Comparison of ENCODE assay signal across 29 cellular contexts in the genomic region with DNA sequence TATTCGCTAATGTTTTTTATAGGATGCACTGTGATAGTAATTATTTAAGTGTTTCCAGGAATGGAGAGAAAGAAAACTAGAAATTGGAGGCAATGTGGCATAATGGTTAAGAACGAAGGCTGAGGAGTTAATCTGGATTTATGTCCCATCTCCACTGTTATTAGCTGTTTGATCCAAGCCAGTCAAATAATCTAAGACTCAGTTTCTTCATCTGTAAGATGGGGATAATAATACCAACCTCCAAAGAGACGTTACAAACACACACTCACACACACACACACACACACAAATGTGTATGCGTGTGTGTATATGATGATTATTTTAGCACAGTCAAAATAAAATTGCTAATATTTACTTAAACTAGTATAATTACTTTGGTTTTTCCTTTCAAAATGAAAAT.
"Had no signal": no experiment of that assay in that cellular context is flagged by ENCODE, and none has a peak within 500 bp of the region (broad histone marks: within the 10 kb centered on the region; RNA-seq: fewer than 3 reads in every experiment).

No MANE protein-coding gene starts in this region.

- H3K4me3 ChIP-seq: stomach, suprapubic skin, testis, thoracic aorta, thyroid gland, tibial artery, tibial nerve, transverse colon, upper lobe of left lung, upper lobe of right lung, uterus, vagina had no signal

- FAIRE-seq: urothelium cell line had no signal

- H3K4me1 ChIP-seq: stomach, suprapubic skin, testis, thyroid gland, tibial artery, tibial nerve, transverse colon, upper lobe of left lung, upper lobe of right lung, uterus, vagina had no signal

- H3K9me3 ChIP-seq: testis, thyroid gland, uterus had no signal

- H3K27me3 ChIP-seq: stomach, suprapubic skin, testis, thyroid gland, tibial artery, tibial nerve, transverse colon, upper lobe of left lung, upper lobe of right lung, uterus, vagina had no signal

- H3K4me3 Mint-ChIP-seq: stimulated activated effector memory CD8-positive, alpha-beta T cell treated with anti-CD3 and anti-CD28 coated beads, Interleukin-12 subunit alpha, Interleukin-12 subunit beta, amount 100 ng/mL, for 72 hours; stimulated activated memory B cell treated with anti-CD40 and anti-IgM and Interleukin-4, amounts not matched to agents 10 μg/mL and 1 μg/mL and 100 μg/mL, for 72 hours; stimulated activated naive B cell treated with anti-CD40 and anti-IgM and Interleukin-4, amounts not matched to agents 10 μg/mL and 1 μg/mL and 100 μg/mL, for 72 hours; stimulated activated naive CD8-positive, alpha-beta T cell treated with anti-CD3 and anti-CD28 coated beads, Interleukin-15, amount 100 ng/mL, for 72 hours; stimulated activated naive CD8-positive, alpha-beta T cell treated with anti-CD3 and anti-CD28 coated beads, Interleukin-15, Interleukin-2, amounts not matched to agents 100 ng/mL and 50 ng/mL, for 24 hours; type B pancreatic cell had no signal

- H3K36me3 Mint-ChIP-seq: stimulated activated effector memory CD8-positive, alpha-beta T cell treated with anti-CD3 and anti-CD28 coated beads, Interleukin-12 subunit alpha, Interleukin-12 subunit beta, amount 100 ng/mL, for 72 hours; stimulated activated memory B cell treated with anti-CD40 and anti-IgM and Interleukin-4, amounts not matched to agents 10 μg/mL and 1 μg/mL and 100 μg/mL, for 72 hours; type B pancreatic cell had no signal

- H3K36me3 ChIP-seq: stomach, suprapubic skin, thoracic aorta, thyroid gland, tibial artery, tibial nerve, transverse colon, upper lobe of left lung, upper lobe of right lung, uterus, vagina had no signal

- ATAC-seq: stimulated activated effector memory CD8-positive, alpha-beta T cell treated with anti-CD3 and anti-CD28 coated beads, Interleukin-12 subunit alpha, Interleukin-12 subunit beta, amount 100 ng/mL, for 72 hours; stimulated activated memory B cell treated with anti-CD40 and anti-IgM and Interleukin-4, amounts not matched to agents 10 μg/mL and 1 μg/mL and 100 μg/mL, for 72 hours; stimulated activated naive B cell treated with anti-CD40 and anti-IgM and Interleukin-4, amounts not matched to agents 10 μg/mL and 1 μg/mL and 100 μg/mL, for 72 hours; stimulated activated naive CD8-positive, alpha-beta T cell treated with anti-CD3 and anti-CD28 coated beads, Interleukin-15, amount 100 ng/mL, for 72 hours; stimulated activated naive CD8-positive, alpha-beta T cell treated with anti-CD3 and anti-CD28 coated beads, Interleukin-15, Interleukin-2, amounts not matched to agents 100 U/mL and 50 U/mL, for 24 hours; upper lobe of right lung had no signal

- H3K27ac ChIP-seq: stomach, suprapubic skin, testis, thoracic aorta, thyroid gland, tibial artery, tibial nerve, transverse colon, upper lobe of left lung, upper lobe of right lung, uterus, vagina had no signal

- H3K4me1 Mint-ChIP-seq: stimulated activated effector memory CD8-positive, alpha-beta T cell treated with anti-CD3 and anti-CD28 coated beads, Interleukin-12 subunit alpha, Interleukin-12 subunit beta, amount 100 ng/mL, for 72 hours; stimulated activated memory B cell treated with anti-CD40 and anti-IgM and Interleukin-4, amounts not matched to agents 10 μg/mL and 1 μg/mL and 100 μg/mL, for 72 hours; stimulated activated naive B cell treated with anti-CD40 and anti-IgM and Interleukin-4, amounts not matched to agents 10 μg/mL and 1 μg/mL and 100 μg/mL, for 72 hours; stimulated activated naive CD8-positive, alpha-beta T cell treated with anti-CD3 and anti-CD28 coated beads, Interleukin-15, amount 100 ng/mL, for 72 hours had no signal

- H3K27me3 Mint-ChIP-seq: type B pancreatic cell had no signal

- DNase-seq: stimulated activated CD4-positive, alpha-beta T cell treated with anti-CD3 and anti-CD28 coated beads, Interleukin-2, amount 100 ng/mL, for 48 hours; stimulated activated CD4-positive, alpha-beta T cell treated with anti-CD3 and anti-CD28 coated beads, Interleukin-4, amount 100 ng/mL, for 1 hour; stimulated activated CD4-positive, alpha-beta T cell treated with anti-CD3 and anti-CD28 coated beads, Interleukin-4, amount 100 ng/mL, for 24 hours; stimulated activated CD4-positive, alpha-beta T cell treated with anti-CD3 and anti-CD28 coated beads, Interleukin-4, amount 100 ng/mL, for 4 hours; stimulated activated CD8-positive, alpha-beta memory T cell treated with anti-CD3 and anti-CD28 coated beads, Interleukin-4, amount 100 ng/mL, for 48 hours; stimulated activated naive B cell treated with anti-CD40 and anti-IgM and Interleukin-4, amounts not matched to agents 10 μg/mL and 1 μg/mL and 100 μg/mL, for 72 hours; stimulated activated naive CD4-positive, alpha-beta T cell; stimulated activated naive CD4-positive, alpha-beta T cell treated with Interleukin-2 at 50 U/mL for 16 hours; stimulated activated naive CD8-positive, alpha-beta T cell treated with anti-CD3 and anti-CD28 coated beads, Interleukin-15, amount 100 ng/mL, for 72 hours; stimulated activated naive CD8-positive, alpha-beta T cell treated with anti-CD3 and anti-CD28 coated beads, Interleukin-15, Interleukin-2, amounts not matched to agents 100 U/mL and 50 U/mL, for 24 hours; stomach; substantia nigra; testis; thyroid gland; tibial artery; transverse colon; trophoblast cell; upper lobe of left lung; upper lobe of right lung; uterus had no signal

- H3K27ac Mint-ChIP-seq: stimulated activated effector memory CD8-positive, alpha-beta T cell treated with anti-CD3 and anti-CD28 coated beads, Interleukin-12 subunit alpha, Interleukin-12 subunit beta, amount 100 ng/mL, for 72 hours; stimulated activated memory B cell treated with anti-CD40 and anti-IgM and Interleukin-4, amounts not matched to agents 10 μg/mL and 1 μg/mL and 100 μg/mL, for 72 hours; stimulated activated naive B cell treated with anti-CD40 and anti-IgM and Interleukin-4, amounts not matched to agents 10 μg/mL and 1 μg/mL and 100 μg/mL, for 72 hours; stimulated activated naive CD8-positive, alpha-beta T cell treated with anti-CD3 and anti-CD28 coated beads, Interleukin-15, amount 100 ng/mL, for 72 hours; stimulated activated naive CD8-positive, alpha-beta T cell treated with anti-CD3 and anti-CD28 coated beads, Interleukin-15, Interleukin-2, amounts not matched to agents 100 ng/mL and 50 ng/mL, for 24 hours; type B pancreatic cell had no signal
